9 cellular contexts compared by ENCODE assay signal in the genomic region with DNA sequence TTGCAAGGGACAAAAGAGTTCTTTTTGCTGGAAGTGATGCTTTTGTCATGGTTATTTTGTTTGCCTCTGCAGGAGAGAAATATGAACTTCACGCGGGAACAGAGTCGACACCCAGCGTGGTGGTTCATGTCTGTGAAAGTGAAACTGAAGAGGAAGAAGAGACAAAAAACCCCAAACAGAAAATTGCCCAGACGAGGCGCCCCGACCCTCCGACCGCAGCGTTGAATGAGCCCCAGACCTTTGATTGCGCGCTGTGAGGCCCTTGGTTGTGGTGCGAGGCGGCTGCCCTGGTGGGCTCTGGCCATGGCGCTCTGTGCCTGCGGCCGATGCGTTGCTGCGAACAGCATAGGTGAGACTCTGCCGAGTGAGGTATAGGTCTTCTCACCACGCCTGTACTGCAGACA. TPM values are rescaled to one million over a fixed set of nuclear protein-coding genes. Genes with fewer than 3 reads are reported as not detected.
DNase-seq lines count a peak whose midpoint lies in the region; ATAC-seq, FAIRE-seq and TF ChIP-seq lines count a peak whose summit lies in the region.
"Had no signal": no experiment of that assay in that cellular context is flagged by ENCODE, and none has a peak within 500 bp of the region (broad histone marks: within the 10 kb centered on the region; RNA-seq: fewer than 3 reads in every experiment).

No MANE protein-coding gene starts in this region.

- DNase-seq in T-cell (peak; percentile 48 to 82 (median 72)), NCI-H226 (no peak), RCC 7860 (ENCODE audit: low spot score) (no peak), ovary (no peak)
- peak; percentile 81 for DNase-seq in activated naive CD8-positive, alpha-beta T cell treated with anti-CD3 and anti-CD28 coated beads for 36 hours
- DNase-seq in stimulated activated CD4-positive, alpha-beta T cell treated with anti-CD3 and anti-CD28 coated beads, Interleukin-4, amount 100 ng/mL, for 4 hours, result peak; percentile 56 to 70

- no peaks in the 10 kb centered on the region for H3K27me3 Mint-ChIP-seq in T-cell
- no peaks in the 10 kb centered on the region for H3K27me3 Mint-ChIP-seq in activated naive CD8-positive, alpha-beta T cell treated with anti-CD3 and anti-CD28 coated beads for 36 hours

- H3K27ac Mint-ChIP-seq in T-cell, result peak overlapping the region; percentile 99
- H3K27ac Mint-ChIP-seq in activated naive CD8-positive, alpha-beta T cell treated with anti-CD3 and anti-CD28 coated beads for 36 hours, result peak overlapping the region; percentile 99

- ATAC-seq in GM18867 (IDR thresholded peaks at IDR 0.05; ENCODE audit: unreplicated experiment), result peak; percentile 63
- peak; percentile 73 to 88 (median 86) for ATAC-seq in T-cell (replicated peaks in 1 of 4)
- ATAC-seq in GM18519 (IDR thresholded peaks at IDR 0.05; ENCODE audit: low FRiP score, unreplicated experiment), result no peak

- 77 to 83% (median 83%) methylated on average over 21 of the region's 21 CpGs for WGBS in ovary, 3 donors

- no peak for TF ChIP-seq EP300 in ovary (IDR thresholded peaks at IDR 0.05)

- no peak for TF ChIP-seq POLR2A in ovary (IDR thresholded peaks at IDR 0.05)

- TF ChIP-seq CTCF in ovary (IDR thresholded peaks at IDR 0.05), result no peak

- intact Hi-C loops in ovary (cut with DNase I), result no loop called here

- H3K4me1 Mint-ChIP-seq in T-cell, result peaks cover 71 to 80% (median 76%) of the 10 kb centered on the region in 3 donors
- peaks cover 75% of the 10 kb centered on the region for H3K4me1 Mint-ChIP-seq in activated naive CD8-positive, alpha-beta T cell treated with anti-CD3 and anti-CD28 coated beads for 36 hours

- no peaks in the 10 kb centered on the region for H3K27me3 ChIP-seq in ovary

- H3K36me3 ChIP-seq in ovary, result no peaks in the 10 kb centered on the region

- no peaks in the 10 kb centered on the region for H3K9me3 ChIP-seq in ovary

- no peak overlapping the region for H3K27ac ChIP-seq in ovary
- H3K27ac ChIP-seq: epithelial cell of prostate had no signal

- POLR2A ChIA-PET in T-cell (lab: Charles Lee), result interaction anchor here in 1 of 2 donors (0.7 to 2.2 kb wide), 4 partner anchors 29 to 107 kb away, joined by 4 to 18 read pairs (median 8); a partner anchor contains a TSS

- no peak overlapping the region for H3K4me3 ChIP-seq in ovary

- peak overlapping the region; percentile 81 to 83 (median 81) for H3K4me3 Mint-ChIP-seq in T-cell
- peak overlapping the region; percentile 77 for H3K4me3 Mint-ChIP-seq in activated naive CD8-positive, alpha-beta T cell treated with anti-CD3 and anti-CD28 coated beads for 36 hours

- H3K36me3 Mint-ChIP-seq in T-cell, result peaks cover 46% of the 10 kb centered on the region
- H3K36me3 Mint-ChIP-seq in activated naive CD8-positive, alpha-beta T cell treated with anti-CD3 and anti-CD28 coated beads for 36 hours, result peaks cover 70% of the 10 kb centered on the region

- no peaks in the 10 kb centered on the region for H3K9me3 Mint-ChIP-seq in T-cell
- H3K9me3 Mint-ChIP-seq in activated naive CD8-positive, alpha-beta T cell treated with anti-CD3 and anti-CD28 coated beads for 36 hours, result peaks cover 7% of the 10 kb centered on the region

- no peak for FAIRE-seq in RCC 7860 (lab: Jason Lieb, UNC)

- no peaks in the 10 kb centered on the region for H3K4me1 ChIP-seq in ovary (ENCODE audit: insufficient read depth)

- CTCF ChIA-PET in T-cell (lab: Charles Lee), result interaction anchor here in 1 of 2 donors (0.6 to 2.7 kb wide), 7 partner anchors 8 to 980 kb away, joined by 3 to 19 read pairs (median 8); a partner anchor contains a TSS

RNA-seq across cellular contexts. Expression of a gene that starts 20.9 kb away (rescaled TPM):
- total RNA-seq in T-cell, result under 1 TPM in 4 of 5 donors, not detected in 1; 0.13 to 0.23 (median 0.19) TPM
- total RNA-seq in activated naive CD8-positive, alpha-beta T cell treated with anti-CD3 and anti-CD28 coated beads for 36 hours, result under 1 TPM; 0.16 to 0.21 TPM
- total RNA-seq in ovary, result under 1 TPM in 5 of 7 donors, not detected in 2; 0.10 to 0.83 (median 0.46) TPM
- polyA plus RNA-seq in ovary, result under 1 TPM; 0.01 to 0.17 TPM

RNA-seq across cellular contexts. Expression of a gene that starts 32.4 kb away (rescaled TPM):
- total RNA-seq in T-cell, result 100 to 1,000 TPM; 149 to 202 (median 186) TPM
- 10 to 100 TPM; 67.2 to 67.7 TPM for total RNA-seq in activated naive CD8-positive, alpha-beta T cell treated with anti-CD3 and anti-CD28 coated beads for 36 hours
- 10 to 100 TPM in 1 of 7 donors, 1 to 10 TPM in 5, under 1 TPM in 1; 0.25 to 12.4 (median 2.1) TPM for total RNA-seq in ovary
- 1 to 10 TPM in 1 of 2 donors, under 1 TPM in 1; 0.50 to 2.5 TPM for polyA plus RNA-seq in ovary

Comparison
In these comparisons a context has a peak if more than half of its experiments do, and no peak if none do; other contexts are left out.
1. DNase-seq: peak in T-cell (34 of 34), activated naive CD8-positive, alpha-beta T cell treated with anti-CD3 and anti-CD28 coated beads for 36 hours (single experiment) and stimulated activated CD4-positive, alpha-beta T cell treated with anti-CD3 and anti-CD28 coated beads, Interleukin-4, amount 100 ng/mL, for 4 hours (2 of 2); none in NCI-H226 (single experiment), RCC 7860 (single experiment) and ovary (0 of 5).
2. RNA of a gene that starts 32.4 kb away (total RNA-seq): 149 to 202 TPM in T-cell and 67.2 to 67.7 TPM in activated naive CD8-positive, alpha-beta T cell treated with anti-CD3 and anti-CD28 coated beads for 36 hours; 0.25 to 12.4 TPM in ovary; every median in the first group is over 4 times any median in the second.